ENCODE assay signal across 15 cellular contexts in the genomic region with DNA sequence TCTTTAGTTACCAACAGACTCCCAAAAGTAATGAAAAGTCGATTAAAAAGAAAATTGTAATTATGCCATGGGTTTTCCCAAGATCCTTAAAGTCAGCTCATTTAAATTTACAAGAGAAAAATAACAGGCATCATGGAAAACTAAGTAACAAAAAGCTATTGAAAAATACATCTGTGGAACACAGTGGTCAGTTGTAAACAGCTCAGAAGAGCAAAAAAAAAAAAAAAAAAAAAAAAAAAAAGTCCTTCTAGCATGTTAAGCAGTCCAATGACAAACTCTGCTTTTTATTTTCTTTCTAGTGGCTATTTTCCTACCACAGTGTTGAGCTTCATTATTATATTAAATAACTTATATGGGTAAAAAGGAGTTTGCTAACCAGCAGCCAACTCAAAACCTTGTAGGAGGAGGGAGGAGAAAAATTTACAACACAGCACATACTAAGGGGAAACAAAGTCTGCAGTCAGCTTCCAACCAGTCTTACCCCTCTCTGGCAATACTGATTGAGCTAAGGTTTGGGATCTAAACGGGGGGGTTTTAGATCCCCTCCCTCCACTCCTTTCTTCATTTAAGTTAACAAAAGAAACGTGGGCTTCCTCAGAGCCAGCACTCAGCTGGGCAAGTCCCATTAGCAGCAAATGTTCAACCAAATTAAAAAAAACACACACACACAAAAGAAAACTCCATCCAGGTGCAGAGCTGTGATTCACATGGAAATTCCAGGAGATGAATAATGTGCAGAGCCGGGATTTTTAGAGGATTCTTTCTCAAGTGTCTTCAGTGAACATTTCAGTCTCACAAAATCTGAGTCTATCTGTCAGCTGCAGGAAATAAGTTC. TPM values are rescaled to one million over a fixed set of nuclear protein-coding genes. Genes with fewer than 3 reads are reported as not detected.
DNase-seq lines count a peak whose midpoint lies in the region; ATAC-seq and TF ChIP-seq lines count a peak whose summit lies in the region.
"Had no signal": no experiment of that assay in that cellular context is flagged by ENCODE, and none has a peak within 500 bp of the region (broad histone marks: within the 10 kb centered on the region; RNA-seq: fewer than 3 reads in every experiment).

No MANE protein-coding gene starts in this region.

- no peaks in the 10 kb centered on the region for H3K79me2 ChIP-seq in smooth muscle cell (ENCODE audit: low read depth)

- H4K20me1 ChIP-seq in smooth muscle cell (ENCODE audit: low read depth), result no peaks in the 10 kb centered on the region

- TF ChIP-seq POLR2A in transverse colon (IDR thresholded peaks at IDR 0.05), result no peak

- no peaks in the 10 kb centered on the region for H3F3A ChIP-seq in smooth muscle cell (ENCODE audit: low read depth)

- H3K4me1 Mint-ChIP-seq in effector memory CD8-positive, alpha-beta T cell (ENCODE audit: low read depth in 2 of 2), result no peaks in the 10 kb centered on the region

- ATAC-seq in left lung, result no peak
- no peak for ATAC-seq in effector memory CD8-positive, alpha-beta T cell (replicated peaks)
- ATAC-seq: esophagus mucosa, heart right ventricle, left colon had no signal

- H3K4me1 ChIP-seq in HUES48 (ENCODE audit: control insufficient read depth, insufficient read depth, low read length) (peaks cover 51% of the 10 kb centered on the region), smooth muscle cell (ENCODE audit: low read depth) (peaks cover 40% of the 10 kb centered on the region), left lung (peaks cover 0 to 8% of the 10 kb centered on the region in 2 donors), transverse colon (peaks cover 0 to 11% (median 3%) of the 10 kb centered on the region in 4 donors)

- peaks cover 9% of the 10 kb centered on the region for H3K36me3 ChIP-seq in HUES48 (ENCODE audit: control insufficient read depth, insufficient read depth, low read length)
- no peaks in the 10 kb centered on the region for H3K36me3 ChIP-seq in smooth muscle cell (ENCODE audit: low read depth)
- peaks cover 0 to 62% of the 10 kb centered on the region in 2 donors for H3K36me3 ChIP-seq in left lung
- H3K36me3 ChIP-seq in transverse colon, result peaks cover 0 to 24% (median 4%) of the 10 kb centered on the region in 4 donors

- H3K27me3 ChIP-seq in HUES48 (ENCODE audit: control insufficient read depth, insufficient read depth, low read length), result no peaks in the 10 kb centered on the region
- no peaks in the 10 kb centered on the region for H3K27me3 ChIP-seq in smooth muscle cell (ENCODE audit: low read depth)
- H3K27me3 ChIP-seq in left lung, result no peaks in the 10 kb centered on the region
- no peaks in the 10 kb centered on the region for H3K27me3 ChIP-seq in transverse colon
- H3K27me3 ChIP-seq: heart right ventricle had no signal

- H3K9me3 ChIP-seq in HUES48 (ENCODE audit: control insufficient read depth, insufficient read depth, low read length), result no peaks in the 10 kb centered on the region
- no peaks in the 10 kb centered on the region for H3K9me3 ChIP-seq in smooth muscle cell (replicated peaks; ENCODE audit: low read depth)
- H3K9me3 ChIP-seq in left lung, result no peaks in the 10 kb centered on the region
- no peaks in the 10 kb centered on the region for H3K9me3 ChIP-seq in transverse colon
- H3K9me3 ChIP-seq: heart right ventricle had no signal

- H3K9ac ChIP-seq in HUES48 (ENCODE audit: low read depth, low read length) (0 out of 2 replicates have a peak overlapping the region, but pooled peaks have one; percentile 29), smooth muscle cell (ENCODE audit: low read depth) (no peak overlapping the region)

- H3K4me3 ChIP-seq in HUES48 (ENCODE audit: low read depth, low read length) (0 out of 2 replicates have a peak overlapping the region, but pooled peaks have one; percentile 26), smooth muscle cell (no peak overlapping the region), left lung (no peak overlapping the region), transverse colon (no peak overlapping the region)
- H3K4me3 ChIP-seq: heart right ventricle had no signal

- no peak overlapping the region for H3K27ac Mint-ChIP-seq in effector memory CD8-positive, alpha-beta T cell
- H3K27ac Mint-ChIP-seq: T-helper 1 cell treated with Interleukin-12 subunit alpha and Interleukin-12 subunit beta and Interleukin-4 antibody, amounts not matched to agents 30 μg/mL and 1 μg/mL, for 36 hours had no signal

- no peak overlapping the region for H3K4me2 ChIP-seq in smooth muscle cell

- H3K36me3 Mint-ChIP-seq in effector memory CD8-positive, alpha-beta T cell (ENCODE audit: insufficient read depth), result peaks cover 23% of the 10 kb centered on the region

- 63% methylated on average over 4 of the region's 4 CpGs for WGBS in smooth muscle cell (ENCODE audit: low lambda C conversion rate)
- WGBS in transverse colon (ENCODE audit: low coverage in 1 of 2), 2 donors, result 58 to 60% methylated on average over 4 of the region's 4 CpGs

- intact Hi-C loops in left lung (cut with DNase I), result no loop called here
- intact Hi-C loops in transverse colon (cut with DNase I; ENCODE audit: low total_unique reads), result no loop called here

- peaks cover 0 to 2% of the 10 kb centered on the region in 2 donors for H3K9me3 Mint-ChIP-seq in effector memory CD8-positive, alpha-beta T cell
- H3K9me3 Mint-ChIP-seq: T-helper 1 cell treated with Interleukin-12 subunit alpha and Interleukin-12 subunit beta and Interleukin-4 antibody, amounts not matched to agents 30 μg/mL and 1 μg/mL, for 36 hours had no signal

- TF ChIP-seq CTCF in smooth muscle cell (IDR thresholded peaks at IDR 0.05; ENCODE audit: borderline replicate concordance, insufficient read depth, poor library complexity, severe bottlenecking) (no peak), left lung (IDR thresholded peaks at IDR 0.05) (no peak), transverse colon (IDR thresholded peaks at IDR 0.05) (no peak)

- no peak for DNase-seq in caudate nucleus (lab: John Stamatoyannopoulos, UW)
- peak; percentile 63 for DNase-seq in kidney glomerular epithelial cell (lab: John Stamatoyannopoulos, UW)
- DNase-seq in smooth muscle cell (lab: John Stamatoyannopoulos, UW; ENCODE audit: unreplicated experiment), result no peak
- DNase-seq in left lung, result no peak
- DNase-seq in DMS114 treated with DMSO at 0.1 percent for 48 hours (lab: John Stamatoyannopoulos, UW; ENCODE audit: unreplicated experiment), result no peak
- no peak for DNase-seq in effector memory CD8-positive, alpha-beta T cell
- DNase-seq in transverse colon, result no peak
- DNase-seq: activated effector memory CD4-positive, alpha-beta T cell treated with anti-CD3 and anti-CD28 coated beads, Interleukin-2, amount 50 U/mL, for 16 hours; heart right ventricle; left colon; NCI-H1417; stimulated activated naive CD4-positive, alpha-beta T cell treated with Interleukin-2 at 50 U/mL for 16 hours had no signal

- no peak overlapping the region for H3K4me3 Mint-ChIP-seq in effector memory CD8-positive, alpha-beta T cell
- H3K4me3 Mint-ChIP-seq: T-helper 1 cell treated with Interleukin-12 subunit alpha and Interleukin-12 subunit beta and Interleukin-4 antibody, amounts not matched to agents 30 μg/mL and 1 μg/mL, for 36 hours had no signal

- H2AFZ ChIP-seq in smooth muscle cell (ENCODE audit: low read depth), result peak overlapping the region; percentile 45

- peak overlapping the region; percentile 70 for H3K27ac ChIP-seq in HUES48 (ENCODE audit: low read depth, low read length)
- H3K27ac ChIP-seq in caudate nucleus (ENCODE audit: low read depth, low read length), result peak overlapping the region; percentile 87
- no peak overlapping the region for H3K27ac ChIP-seq in smooth muscle cell (ENCODE audit: low read depth)
- no peak overlapping the region for H3K27ac ChIP-seq in left lung
- no peak overlapping the region for H3K27ac ChIP-seq in transverse colon
- H3K27ac ChIP-seq: heart right ventricle had no signal

- no peaks in the 10 kb centered on the region for H3K27me3 Mint-ChIP-seq in effector memory CD8-positive, alpha-beta T cell

- in situ Hi-C loops in transverse colon (cut with MboI; ENCODE audit: low pct_ligation_motif_present in 1 of 4, low pct_unique_long_range_greater_than_20kb in 1 of 4, low sequenced_read_pairs in 3 of 4), result loop anchor here in 1 of 4 donors (25.0 kb wide), 1 partner anchor 110 kb away; no protein-coding TSS in a partner anchor

- TF ChIP-seq EP300 in transverse colon (IDR thresholded peaks at IDR 0.05; ENCODE audit: low read depth), result no peak

RNA-seq across cellular contexts. Expression of gene RASGEF1B, which starts 44.7 kb away (rescaled TPM):
- 7.5 and 13.7 TPM in 2 replicates for total RNA-seq in smooth muscle cell
- polyA plus RNA-seq in smooth muscle cell, result 1.5 and 3.0 TPM in 2 replicates
- 10 to 100 TPM; 24.8 to 34.7 TPM for total RNA-seq in left lung
- 10 to 100 TPM; 14.1 to 31.0 (median 26.2) TPM for total RNA-seq in transverse colon

Comparison
In these comparisons a context has a peak if more than half of its experiments do, and no peak if none do; other contexts are left out.
1. H3K27ac ChIP-seq: peak in HUES48 (single experiment) and caudate nucleus (single experiment); none in smooth muscle cell (single experiment), left lung (0 of 2) and transverse colon (0 of 4).